Comparison of ENCODE assay signal across 17 cellular contexts in genomic region chr7:155861480-155861868, GRCh38. TPM values are rescaled to one million over a fixed set of nuclear protein-coding genes. Genes with fewer than 3 reads are reported as not detected.
DNase-seq lines count a peak whose midpoint lies in the region; ATAC-seq and TF ChIP-seq lines count a peak whose summit lies in the region.
"Had no signal": no experiment of that assay in that cellular context is flagged by ENCODE, and none has a peak within 500 bp of the region (broad histone marks: within the 10 kb centered on the region; RNA-seq: fewer than 3 reads in every experiment).

No MANE protein-coding gene starts in this region.

- intact Hi-C loops in body of pancreas (cut with DNase I) = no loop called here
- intact Hi-C loops in left lung (cut with DNase I) = no loop called here

- H3K27ac ChIP-seq in Peyer's patch (no peak overlapping the region), body of pancreas (peak overlapping the region in 3 of 4 donors; percentile 8 to 60 (median 46)), left lung (no peak overlapping the region), suprapubic skin (no peak overlapping the region)
- H3K27ac ChIP-seq: thoracic aorta had no signal

- TF ChIP-seq CTCF in Peyer's patch (IDR thresholded peaks at IDR 0.05) (no peak), body of pancreas (IDR thresholded peaks at IDR 0.05) (no peak), left lung (IDR thresholded peaks at IDR 0.05) (no peak), suprapubic skin (IDR thresholded peaks at IDR 0.05) (no peak), chondrocyte (IDR thresholded peaks at IDR 0.05) (no peak)

- H3K9me3 ChIP-seq in Peyer's patch (no peaks in the 10 kb centered on the region), body of pancreas (no peaks in the 10 kb centered on the region), left lung (no peaks in the 10 kb centered on the region), suprapubic skin (no peaks in the 10 kb centered on the region)
- H3K9me3 ChIP-seq: thoracic aorta had no signal

- H3K9me3 Mint-ChIP-seq in chondrocyte (ENCODE audit: low read depth) = no peaks in the 10 kb centered on the region
- H3K9me3 Mint-ChIP-seq: activated naive CD8-positive, alpha-beta T cell treated with anti-CD3 and anti-CD28 coated beads for 36 hours had no signal

- ATAC-seq in body of pancreas = peak; percentile 15
- peak; percentile 40 for ATAC-seq in left lung
- ATAC-seq in HG03457 (IDR thresholded peaks at IDR 0.05; ENCODE audit: unreplicated experiment) = no peak
- ATAC-seq in GM21576 (IDR thresholded peaks at IDR 0.05; ENCODE audit: unreplicated experiment) = no peak

- H3K4me3 ChIP-seq in Peyer's patch (no peak overlapping the region), body of pancreas (no peak overlapping the region), left lung (no peak overlapping the region), suprapubic skin (no peak overlapping the region)
- H3K4me3 ChIP-seq: smooth muscle cell, thoracic aorta had no signal

- peaks cover 3% of the 10 kb centered on the region for H3K4me1 Mint-ChIP-seq in chondrocyte (ENCODE audit: low read depth)
- H3K4me1 Mint-ChIP-seq: activated naive CD8-positive, alpha-beta T cell treated with anti-CD3 and anti-CD28 coated beads for 36 hours; B cell had no signal

- no peak for TF ChIP-seq EP300 in suprapubic skin (IDR thresholded peaks at IDR 0.05)

- no peak for TF ChIP-seq POLR2A in Peyer's patch (IDR thresholded peaks at IDR 0.05)
- no peak for TF ChIP-seq POLR2A in body of pancreas (IDR thresholded peaks at IDR 0.05)
- TF ChIP-seq POLR2A in suprapubic skin (IDR thresholded peaks at IDR 0.05) = no peak

- no peaks in the 10 kb centered on the region for H3K36me3 ChIP-seq in Peyer's patch
- no peaks in the 10 kb centered on the region for H3K36me3 ChIP-seq in body of pancreas (replicated peaks in 1 of 2; ENCODE audit: insufficient read depth in 1 of 2, low read depth in 2 of 2)
- no peaks in the 10 kb centered on the region for H3K36me3 ChIP-seq in left lung
- H3K36me3 ChIP-seq in suprapubic skin = no peaks in the 10 kb centered on the region
- H3K36me3 ChIP-seq: thoracic aorta had no signal

- 28 to 33% methylated on average over 7 to 11 of the region's 11 CpGs for WGBS in body of pancreas, 2 donors
- 47% methylated on average over 11 of the region's 11 CpGs for WGBS in suprapubic skin

- H3K27me3 ChIP-seq in Peyer's patch (no peaks in the 10 kb centered on the region), body of pancreas (no peaks in the 10 kb centered on the region), left lung (peaks cover 0 to 9% of the 10 kb centered on the region in 2 donors), suprapubic skin (peaks cover 20% of the 10 kb centered on the region)

- peak in 2 of 3 donors; percentile 11 to 45 for DNase-seq in Peyer's patch
- no peak for DNase-seq in body of pancreas
- no peak for DNase-seq in left lung
- DNase-seq in suprapubic skin (ENCODE audit: low spot score in 2 of 2) = peak; percentile 11 to 24
- no peak for DNase-seq in chondrocyte (ENCODE audit: low spot score)
- DNase-seq: activated CD4-positive, alpha-beta T cell treated with anti-CD3 and anti-CD28 coated beads, Interleukin-2, amount 50 U/mL, for 1 hour; activated naive CD8-positive, alpha-beta T cell treated with anti-CD3 and anti-CD28 coated beads for 36 hours; activated T-cell treated with anti-CD3 and anti-CD28 coated beads, Interleukin-2, amount 50 U/mL, for 48 hours; effector CD4-positive, alpha-beta T cell; MM.1S; NCI-H524 treated with DMSO at 0.1 percent for 48 hours; OCI-M1 had no signal

- no peak overlapping the region for H3K4me3 Mint-ChIP-seq in chondrocyte (ENCODE audit: unreplicated experiment)
- H3K4me3 Mint-ChIP-seq: activated naive CD8-positive, alpha-beta T cell treated with anti-CD3 and anti-CD28 coated beads for 36 hours; B cell had no signal

- H3K4me1 ChIP-seq in Peyer's patch (peaks cover 0 to 11% (median 0%) of the 10 kb centered on the region in 4 donors), body of pancreas (peaks cover 22% of the 10 kb centered on the region), left lung (peaks cover 3 to 4% of the 10 kb centered on the region in 2 donors), suprapubic skin (no peaks in the 10 kb centered on the region)

- peaks cover 21% of the 10 kb centered on the region for H3K27me3 Mint-ChIP-seq in chondrocyte (ENCODE audit: low read depth)

- H3K36me3 Mint-ChIP-seq in chondrocyte (ENCODE audit: low read depth) = no peaks in the 10 kb centered on the region
- H3K36me3 Mint-ChIP-seq: activated naive CD8-positive, alpha-beta T cell treated with anti-CD3 and anti-CD28 coated beads for 36 hours had no signal

- no peak overlapping the region for H3K27ac Mint-ChIP-seq in chondrocyte (ENCODE audit: unreplicated experiment)
- H3K27ac Mint-ChIP-seq: activated naive CD8-positive, alpha-beta T cell treated with anti-CD3 and anti-CD28 coated beads for 36 hours; B cell had no signal

RNA-seq across cellular contexts. Expression of gene SHH, which starts 49.2 kb away (rescaled TPM):
- total RNA-seq in Peyer's patch (1 to 10 TPM in 3 of 4 donors, not detected in 1; 1.4 to 2.5 (median 2.1) TPM), body of pancreas (under 1 TPM; 0.33 to 0.78 TPM), left lung (1 to 10 TPM; 4.4 to 5.7 TPM), suprapubic skin (under 1 TPM in 2 of 4 donors, not detected in 2; 0.21 to 0.68 TPM), chondrocyte (not detected in 3 replicates)
- total RNA-seq: activated naive CD8-positive, alpha-beta T cell treated with anti-CD3 and anti-CD28 coated beads for 36 hours; B cell; smooth muscle cell had no signal

Comparison
In these comparisons a context has a peak if more than half of its experiments do, and no peak if none do; other contexts are left out.
1. DNase-seq: peak in Peyer's patch (2 of 3) and suprapubic skin (2 of 2); none in body of pancreas (0 of 4), left lung (0 of 2) and chondrocyte (single experiment).
2. H3K27ac ChIP-seq: peak in body of pancreas (3 of 4); none in Peyer's patch (0 of 4), left lung (0 of 2) and suprapubic skin (single experiment).
3. ATAC-seq: peak in body of pancreas (single experiment) and left lung (single experiment); none in HG03457 (single experiment) and GM21576 (single experiment).